15 cellular contexts compared by ENCODE assay signal in genomic region chr1:42692461-42692860, GRCh38. TPM values are rescaled to one million over a fixed set of nuclear protein-coding genes. Genes with fewer than 3 reads are reported as not detected.
DNase-seq lines count a peak whose midpoint lies in the region; ATAC-seq, FAIRE-seq and TF ChIP-seq lines count a peak whose summit lies in the region.
"Had no signal": no experiment of that assay in that cellular context is flagged by ENCODE, and none has a peak within 500 bp of the region (broad histone marks: within the 10 kb centered on the region; RNA-seq: fewer than 3 reads in every experiment).

No MANE protein-coding gene starts in this region.

- in situ Hi-C loops in mammary epithelial cell (cut with MboI; ENCODE audit: low sequenced_read_pairs in 2 of 2) (no loop called here), GM12878 (cut with MboI) (no loop called here)

- H3K9me3 ChIP-seq in mammary epithelial cell (replicated peaks; ENCODE audit: insufficient read depth, low read length), result no peaks in the 10 kb centered on the region
- H3K9me3 ChIP-seq in GM12878 (replicated peaks; ENCODE audit: control insufficient read depth, insufficient read depth, low read length), result no peaks in the 10 kb centered on the region; the same call in 2 of the 3 replicates
- H3K9me3 ChIP-seq in lower lobe of right lung, result no peaks in the 10 kb centered on the region
- H3K9me3 ChIP-seq in upper lobe of right lung, result no peaks in the 10 kb centered on the region
- H3K9me3 ChIP-seq: thyroid gland had no signal

- intact Hi-C loops in MCF 10A (cut with micrococcal nuclease) (no loop called here), mammary epithelial cell (cut with micrococcal nuclease) (no loop called here), GM12878 (cut with micrococcal nuclease; ENCODE audit: unreplicated experiment) (no loop called here), lower lobe of right lung (cut with DNase I) (no loop called here), upper lobe of right lung (cut with DNase I) (no loop called here)

- TF ChIP-seq CTCF in MCF 10A (IDR thresholded peaks at IDR 0.05; ENCODE audit: unreplicated experiment), result no peak
- TF ChIP-seq CTCF in mammary epithelial cell (conservative IDR thresholded peaks at IDR 0.05 in 1 of 2, IDR thresholded peaks at IDR 0.05 in 1 of 2; ENCODE audit: extremely low read depth in 1 of 2, insufficient read depth in 1 of 2, low read depth in 1 of 2, low read length in 2 of 2), result no peak
- no peak for TF ChIP-seq CTCF in GM12878 (IDR thresholded peaks at IDR 0.05 in 2 of 3, conservative IDR thresholded peaks at IDR 0.05 in 1 of 3; ENCODE audit: control insufficient read depth in 2 of 3, extremely low read depth in 1 of 3, insufficient read depth in 1 of 3, low read depth in 3 of 3, low read length in 3 of 3)
- TF ChIP-seq CTCF in lower lobe of right lung (IDR thresholded peaks at IDR 0.05), result no peak
- no peak for TF ChIP-seq CTCF in upper lobe of right lung (IDR thresholded peaks at IDR 0.05)
- no peak for TF ChIP-seq CTCF in omental fat pad (IDR thresholded peaks at IDR 0.05)

- no peak overlapping the region for H3K4me2 ChIP-seq in mammary epithelial cell (ENCODE audit: insufficient read depth, low read depth, low read length)
- no peak overlapping the region for H3K4me2 ChIP-seq in GM12878 (ENCODE audit: control insufficient read depth, insufficient read depth)

- no peak overlapping the region for H3K9ac ChIP-seq in mammary epithelial cell (ENCODE audit: insufficient read depth, low read length)
- H3K9ac ChIP-seq in GM12878 (ENCODE audit: control insufficient read depth, insufficient read depth, low read length), result no peak overlapping the region

- no TSS peak for BruUV-seq in MCF 10A (replicated peaks; lab: Mats Ljungman, UMichigan)
- no TSS peak for BruUV-seq in mammary epithelial cell (replicated peaks; lab: Mats Ljungman, UMichigan)
- BruUV-seq in GM12878 (replicated peaks; lab: Mats Ljungman, UMichigan), result no TSS peak

- H2AFZ ChIP-seq in mammary epithelial cell (ENCODE audit: low read depth, low read length), result no peak overlapping the region
- H2AFZ ChIP-seq in GM12878 (ENCODE audit: control insufficient read depth, low read depth, low read length), result no peak overlapping the region

- ATAC-seq in GM12878 (no peak), lower lobe of right lung (peak in 1 of 2 donors; percentile 22), upper lobe of right lung (no peak), omental fat pad (ENCODE audit: low FRiP score) (no peak)

- H3K9me3 Mint-ChIP-seq in MCF 10A (ENCODE audit: unreplicated experiment), result no peaks in the 10 kb centered on the region
- H3K9me3 Mint-ChIP-seq: T-helper 2 cell treated with Interferon-gamma antibody and Interleukin-4, amounts not matched to agents 5 μg/mL and 100 μg/mL, for 36 hours had no signal

- H3K36me3 Mint-ChIP-seq in MCF 10A (ENCODE audit: insufficient read depth, unreplicated experiment), result peaks cover 64% of the 10 kb centered on the region

- RAD21 ChIA-PET in GM12878 (lab: Charles Lee; ENCODE audit: unreplicated experiment), result interaction anchor here (2.3 to 3.0 kb wide), 2 partner anchors 11 to 381 kb away, joined by 7 to 24 read pairs; partner anchors contain the start of gene YBX1

- H3K4me3 ChIP-seq in mammary epithelial cell (replicated peaks in 1 of 3; ENCODE audit: insufficient read depth in 1 of 3, low read depth in 2 of 3, low read length in 3 of 3) (no peak overlapping the region), GM12878 (peak overlapping the region; percentile 7; the same call in 1 of the 2 replicates), lower lobe of right lung (no peak overlapping the region), upper lobe of right lung (no peak overlapping the region)
- H3K4me3 ChIP-seq: cardiac muscle cell, thyroid gland had no signal

- H3K27me3 ChIP-seq in mammary epithelial cell (ENCODE audit: insufficient read depth, low read length), result no peaks in the 10 kb centered on the region
- H3K27me3 ChIP-seq in GM12878 (replicated peaks in 1 of 2; ENCODE audit: control insufficient read depth in 2 of 2, insufficient read depth in 2 of 2, low read length in 1 of 2), result no peaks in the 10 kb centered on the region
- no peaks in the 10 kb centered on the region for H3K27me3 ChIP-seq in lower lobe of right lung (ENCODE audit: low read depth)
- no peaks in the 10 kb centered on the region for H3K27me3 ChIP-seq in upper lobe of right lung
- H3K27me3 ChIP-seq: cardiac muscle cell, thyroid gland had no signal

- H3K27ac ChIP-seq in mammary epithelial cell (ENCODE audit: insufficient read depth, low read depth, low read length), result no peak overlapping the region
- no peak overlapping the region for H3K27ac ChIP-seq in GM12878 (ENCODE audit: control insufficient read depth, insufficient read depth)
- peak overlapping the region; percentile 13 for H3K27ac ChIP-seq in lower lobe of right lung
- peak overlapping the region; percentile 33 for H3K27ac ChIP-seq in upper lobe of right lung
- H3K27ac ChIP-seq: cardiac muscle cell, thyroid gland had no signal

- no peak for DNase-seq in MCF 10A (ENCODE audit: unreplicated experiment)
- DNase-seq in mammary epithelial cell, result no peak
- no peak for DNase-seq in GM12878 (ENCODE audit: low read depth, low spot score)
- DNase-seq in lower lobe of right lung, result no peak
- no peak for DNase-seq in upper lobe of right lung
- no peak for DNase-seq in activated CD8-positive, alpha-beta memory T cell treated with anti-CD3 and anti-CD28 coated beads for 24 hours
- no peak for DNase-seq in pons (ENCODE audit: low spot score)
- DNase-seq in omental fat pad (ENCODE audit: low spot score), result no peak
- DNase-seq: activated CD8-positive, alpha-beta memory T cell treated with anti-CD3 and anti-CD28 coated beads, Interleukin-2, amount 50 U/mL, for 4 hours; kidney glomerular epithelial cell; NCI-H146; retina; thyroid gland had no signal

- no peak for FAIRE-seq in GM12878 (lab: Jason Lieb, UNC)

- H3K4me3 Mint-ChIP-seq in MCF 10A (ENCODE audit: unreplicated experiment), result no peak overlapping the region
- H3K4me3 Mint-ChIP-seq: T-helper 2 cell treated with Interferon-gamma antibody and Interleukin-4, amounts not matched to agents 5 μg/mL and 100 μg/mL, for 36 hours had no signal

- H3K36me3 ChIP-seq in mammary epithelial cell (ENCODE audit: insufficient read depth, low read length), result peaks cover 34% of the 10 kb centered on the region
- H3K36me3 ChIP-seq in GM12878 (ENCODE audit: control insufficient read depth in 2 of 2, insufficient read depth in 2 of 2, low read length in 1 of 2), result peaks cover 2 to 44% of the 10 kb centered on the region in 2 experiments
- H3K36me3 ChIP-seq in lower lobe of right lung, result peaks cover 37% of the 10 kb centered on the region
- H3K36me3 ChIP-seq in upper lobe of right lung, result peaks cover 30% of the 10 kb centered on the region

- H4K20me1 ChIP-seq in mammary epithelial cell (ENCODE audit: insufficient read depth, low read length) (peaks cover 59% of the 10 kb centered on the region), GM12878 (ENCODE audit: control insufficient read depth, insufficient read depth) (no peaks in the 10 kb centered on the region; the same call in 1 of the 2 replicates)

- SMC1A ChIA-PET in GM12878 (lab: Charles Lee; ENCODE audit: uncharacterized antibody, unreplicated experiment), result interaction anchor here (0.9 to 1.3 kb wide), 4 partner anchors 8 to 381 kb away, joined by 3 to 4 read pairs (median 3); no protein-coding TSS in a partner anchor

- peaks cover 35% of the 10 kb centered on the region for H3K4me1 Mint-ChIP-seq in MCF 10A (ENCODE audit: insufficient read depth, unreplicated experiment)

- dilution Hi-C loops in mammary epithelial cell (cut with HindIII; ENCODE audit: low sequenced_read_pairs), result no loop called here

- CTCF ChIA-PET in MCF 10A (lab: Yijun Ruan, JAX), result interaction anchor here (0.5 to 1.7 kb wide), 8 partner anchors 8 to 463 kb away, joined by 3 to 7 read pairs (median 4); no protein-coding TSS in a partner anchor
- CTCF ChIA-PET in mammary epithelial cell (lab: Charles Lee; ENCODE audit: low non-redundant PET), result no interaction called here
- CTCF ChIA-PET in GM12878 (lab: Yijun Ruan, JAX), result interaction anchor here (0.8 to 2.4 kb wide), 7 partner anchors 9 to 347 kb away, joined by 3 to 12 read pairs (median 3); no protein-coding TSS in a partner anchor

- POLR2A ChIA-PET in MCF 10A (lab: Yijun Ruan, JAX), result interaction anchor here (0.6 to 6.8 kb wide), 6 partner anchors 10 to 259 kb away, joined by 3 to 78 read pairs (median 3); partner anchors contain the start of genes YBX1 and ZNF691
- POLR2A ChIA-PET in GM12878 (lab: Charles Lee), result interaction anchor here (0.9 to 1.2 kb wide), 4 partner anchors 14 to 70 kb away, joined by 3 to 4 read pairs (median 4); partner anchors contain the start of gene PPIH

- H3K4me1 ChIP-seq in mammary epithelial cell (ENCODE audit: insufficient read depth, low read length) (peaks cover 28% of the 10 kb centered on the region), GM12878 (ENCODE audit: control insufficient read depth, insufficient read depth, low read length) (peaks cover 14% of the 10 kb centered on the region), lower lobe of right lung (peaks cover 66% of the 10 kb centered on the region), upper lobe of right lung (peaks cover 47% of the 10 kb centered on the region)

- no peaks in the 10 kb centered on the region for H3K27me3 Mint-ChIP-seq in MCF 10A (ENCODE audit: insufficient read depth, unreplicated experiment)

- no peak for TF ChIP-seq POLR2A in GM12878 (IDR thresholded peaks at IDR 0.05; ENCODE audit: low read depth, low read length)

- TF ChIP-seq EP300 in GM12878 (IDR thresholded peaks at IDR 0.05; ENCODE audit: borderline replicate concordance in 1 of 2, control insufficient read depth in 1 of 2, low read depth in 2 of 2, low read length in 2 of 2), result no peak

- peak overlapping the region; percentile 65 for H3K27ac Mint-ChIP-seq in MCF 10A (ENCODE audit: low read depth, unreplicated experiment)
- H3K27ac Mint-ChIP-seq: T-helper 2 cell treated with Interferon-gamma antibody and Interleukin-4, amounts not matched to agents 5 μg/mL and 100 μg/mL, for 36 hours had no signal

- 36% methylated on average over 5 of the region's 5 CpGs for whole genome bisulfite sequencing in mammary epithelial cell (ENCODE audit: low coverage, missing lambda C conversion rate)
- WGBS in GM12878 (ENCODE audit: insufficient coverage, insufficient replicate concordance, low lambda C conversion rate, missing lambda C conversion rate), result 74% methylated on average over 5 of the region's 5 CpGs

- H3K79me2 ChIP-seq in mammary epithelial cell (ENCODE audit: insufficient read depth, low read length) (peaks cover 100% of the 10 kb centered on the region), GM12878 (ENCODE audit: control insufficient read depth, insufficient read depth, low read length) (peaks cover 84% of the 10 kb centered on the region)

- TF ChIP-seq RAD21 in GM12878 (IDR thresholded peaks at IDR 0.05; ENCODE audit: insufficient read depth, low read depth, low read length), result no peak

RNA-seq across cellular contexts. Expression of gene YBX1, which starts 10.2 kb away (rescaled TPM):
- total RNA-seq in MCF 10A (2022) (1,134 and 1,200 TPM in 2 replicates), mammary epithelial cell (100 to 1,000 TPM; 442 to 862 TPM), GM12878 (2014; rRNA removed) (872 and 1,017 TPM in 2 replicates), GM12878 (2014; rRNA removed; fragmentation: Illumina TruSeq; extraction: Trizol) (1,098 and 1,178 TPM in 2 replicates), GM12878 (2021) (936 and 947 TPM in 2 replicates), lower lobe of right lung (552 TPM), upper lobe of right lung (478 TPM), omental fat pad (100 to 1,000 TPM; 509 to 860 (median 681) TPM)
- polyA plus RNA-seq in mammary epithelial cell (1,097 TPM), GM12878 (2011; rRNA removed) (587 and 826 TPM in 2 replicates), GM12878 (2014; fragmentation: Illumina TruSeq; extraction: Trizol) (1,157 and 1,353 TPM in 2 replicates), GM12878 (2014; fragmentation: Nextera tagmentation; extraction: Ambion mirVana) (100 to 1,000 TPM; 355 to 521 TPM), GM12878 (2014; rRNA removed) (726 and 845 TPM in 2 replicates), GM12878 (2016; fragmentation: Nextera tagmentation; extraction: Ambion mirVana) (100 to 1,000 TPM; 758 to 913 TPM)
- polyA minus RNA-seq in mammary epithelial cell, result 959 TPM
- total RNA-seq in GM12878 (2013; cell fraction: nucleolus; rRNA removed), result 45.7 and 50.4 TPM in 2 replicates
- 426 TPM for polyA plus RNA-seq in GM12878 (2011; ENCODE audit: low read depth)
- polyA plus RNA-seq in GM12878 (2011; cell fraction: cytosol; rRNA removed), result 587 and 618 TPM in 2 replicates
- 336 and 406 TPM in 2 replicates for polyA plus RNA-seq in GM12878 (2011; cell fraction: nucleus; rRNA removed)
- 702 and 782 TPM in 2 replicates for polyA plus RNA-seq in GM12878 (2012)
- 327 and 366 TPM in 2 replicates for polyA minus RNA-seq in GM12878 (2011; rRNA and poly(A)+ RNA removed)
- polyA minus RNA-seq in GM12878 (2011; cell fraction: cytosol; rRNA and poly(A)+ RNA removed), result 259 and 298 TPM in 2 replicates
- polyA minus RNA-seq in GM12878 (2011; cell fraction: nucleus; rRNA and poly(A)+ RNA removed), result 45.7 and 77.4 TPM in 2 replicates

RNA-seq across cellular contexts. Expression of gene PPIH, which starts 34.2 kb away (rescaled TPM):
- total RNA-seq in MCF 10A (2022) (52.4 and 55.9 TPM in 2 replicates), mammary epithelial cell (10 to 100 TPM; 17.5 to 45.1 TPM), GM12878 (2014; rRNA removed) (75.1 and 82.7 TPM in 2 replicates), GM12878 (2014; rRNA removed; fragmentation: Illumina TruSeq; extraction: Trizol) (114 and 116 TPM in 2 replicates), GM12878 (2021) (75.3 and 79.8 TPM in 2 replicates), lower lobe of right lung (25.1 TPM), upper lobe of right lung (20.0 TPM), omental fat pad (10 to 100 TPM; 14.9 to 29.3 (median 20.8) TPM)
- polyA plus RNA-seq in mammary epithelial cell (55.0 TPM), GM12878 (2011; rRNA removed) (134 and 151 TPM in 2 replicates), GM12878 (2014; fragmentation: Illumina TruSeq; extraction: Trizol) (172 and 241 TPM in 2 replicates), GM12878 (2014; fragmentation: Nextera tagmentation; extraction: Ambion mirVana) (100 to 1,000 TPM in 1 of 2 experiments, 10 to 100 TPM in 1; 96.3 to 114 TPM), GM12878 (2014; rRNA removed) (123 and 130 TPM in 2 replicates), GM12878 (2016; fragmentation: Nextera tagmentation; extraction: Ambion mirVana) (100 to 1,000 TPM; 132 to 146 TPM)
- 13.2 TPM for polyA minus RNA-seq in mammary epithelial cell
- 39.6 and 39.8 TPM in 2 replicates for total RNA-seq in GM12878 (2013; cell fraction: nucleolus; rRNA removed)
- 47.1 TPM for polyA plus RNA-seq in GM12878 (2011; ENCODE audit: low read depth)
- 79.9 and 115 TPM in 2 replicates for polyA plus RNA-seq in GM12878 (2011; cell fraction: cytosol; rRNA removed)
- 51.3 and 72.1 TPM in 2 replicates for polyA plus RNA-seq in GM12878 (2011; cell fraction: nucleus; rRNA removed)
- 57.0 and 58.1 TPM in 2 replicates for polyA plus RNA-seq in GM12878 (2012)
- 28.5 and 31.3 TPM in 2 replicates for polyA minus RNA-seq in GM12878 (2011; rRNA and poly(A)+ RNA removed)
- 16.4 and 20.7 TPM in 2 replicates for polyA minus RNA-seq in GM12878 (2011; cell fraction: cytosol; rRNA and poly(A)+ RNA removed)
- 20.3 and 27.6 TPM in 2 replicates for polyA minus RNA-seq in GM12878 (2011; cell fraction: nucleus; rRNA and poly(A)+ RNA removed)

RNA-seq across cellular contexts. Expression of gene CLDN19, which starts 47.6 kb away (rescaled TPM):
- total RNA-seq in MCF 10A (2022) (not detected in 2 replicates), mammary epithelial cell (1 to 10 TPM in 1 of 2 donors, not detected in 1; 2.5 TPM), GM12878 (2014; rRNA removed) (not detected in 2 replicates), GM12878 (2014; rRNA removed; fragmentation: Illumina TruSeq; extraction: Trizol) (not detected in 2 replicates), GM12878 (2021) (not detected in 2 replicates), lower lobe of right lung (not detected), upper lobe of right lung (not detected), omental fat pad (not detected)
- polyA plus RNA-seq in mammary epithelial cell (0.10 TPM), GM12878 (2011; rRNA removed) (not detected in 2 replicates), GM12878 (2014; fragmentation: Illumina TruSeq; extraction: Trizol) (not detected in 2 replicates), GM12878 (2014; fragmentation: Nextera tagmentation; extraction: Ambion mirVana) (not detected), GM12878 (2014; rRNA removed) (not detected in 2 replicates), GM12878 (2016; fragmentation: Nextera tagmentation; extraction: Ambion mirVana) (not detected)
- polyA minus RNA-seq in mammary epithelial cell, result not detected
- total RNA-seq in GM12878 (2013; cell fraction: nucleolus; rRNA removed), result not detected in 2 replicates
- polyA plus RNA-seq in GM12878 (2011; ENCODE audit: low read depth), result not detected
- polyA plus RNA-seq in GM12878 (2011; cell fraction: cytosol; rRNA removed), result not detected in 2 replicates
- polyA plus RNA-seq in GM12878 (2011; cell fraction: nucleus; rRNA removed), result not detected in 2 replicates
- polyA plus RNA-seq in GM12878 (2012), result not detected in 2 replicates
- polyA minus RNA-seq in GM12878 (2011; rRNA and poly(A)+ RNA removed), result 0.05 TPM in 1 of 2 replicates, not detected in the other
- polyA minus RNA-seq in GM12878 (2011; cell fraction: cytosol; rRNA and poly(A)+ RNA removed), result not detected in 2 replicates
- polyA minus RNA-seq in GM12878 (2011; cell fraction: nucleus; rRNA and poly(A)+ RNA removed), result not detected in 2 replicates
- total RNA-seq: thyroid gland had no signal

Comparison
In these comparisons a context has a peak if more than half of its experiments do, and no peak if none do; other contexts are left out.
1. H3K27ac ChIP-seq: peak in lower lobe of right lung (single experiment) and upper lobe of right lung (single experiment); none in mammary epithelial cell (single experiment) and GM12878 (single experiment).